13 cellular contexts compared by ENCODE assay signal in genomic region chr2:70616168-70616694, GRCh38.
DNase-seq lines count a peak whose midpoint lies in the region; ATAC-seq, FAIRE-seq and TF ChIP-seq lines count a peak whose summit lies in the region.
"Had no signal": no experiment of that assay in that cellular context is flagged by ENCODE, and none has a peak within 500 bp of the region (broad histone marks: within the 10 kb centered on the region; RNA-seq: fewer than 3 reads in every experiment).

No MANE protein-coding gene starts in this region.

- no peaks in the 10 kb centered on the region for H3K79me2 ChIP-seq in HepG2 (ENCODE audit: insufficient read depth, low read length)

- H3K36me3 ChIP-seq in HepG2 (replicated peaks in 1 of 2; ENCODE audit: control insufficient read depth in 1 of 2, insufficient read depth in 2 of 2, low read length in 2 of 2) = no peaks in the 10 kb centered on the region
- H3K36me3 ChIP-seq in tibial artery = no peaks in the 10 kb centered on the region
- H3K36me3 ChIP-seq in suprapubic skin = no peaks in the 10 kb centered on the region

- BruUV-seq in HepG2 (replicated peaks; lab: Mats Ljungman, UMichigan) = no TSS peak

- H3K4me1 ChIP-seq in HepG2 (ENCODE audit: insufficient read depth, low read length) (no peaks in the 10 kb centered on the region), tibial artery (no peaks in the 10 kb centered on the region), suprapubic skin (peaks cover 5% of the 10 kb centered on the region)

- POLR2A ChIA-PET in HepG2 (lab: Yijun Ruan, JAX) = no interaction called here

- no peak for TF ChIP-seq CTCF in HepG2 (CRISPR knock-in tag; IDR thresholded peaks at IDR 0.05)
- TF ChIP-seq CTCF in tibial artery (IDR thresholded peaks at IDR 0.05) = no peak
- no peak for TF ChIP-seq CTCF in suprapubic skin (IDR thresholded peaks at IDR 0.05)

- TF ChIP-seq RAD21 in HepG2 (CRISPR knock-in tag; IDR thresholded peaks at IDR 0.05) = no peak

- intact Hi-C loops in HepG2 (cut with micrococcal nuclease; ENCODE audit: unreplicated experiment) (no loop called here), tibial artery (cut with DNase I; ENCODE audit: low total_unique reads) (loop anchor here (5.0 to 10.0 kb wide), 2 partner anchors 271 to 314 kb away; partner anchors contain the start of gene FAM136A)

- in situ Hi-C loops in HepG2 (cut with HindIII; ENCODE audit: extremely low pct_ligation_motif_present, low pct_unique_long_range_greater_than_20kb) = loop anchor here (5.0 kb wide), 1 partner anchor 274 kb away; no protein-coding TSS in a partner anchor

- WGBS in HepG2 (ENCODE audit: low lambda C conversion rate) = 0% methylated on average over 2 of the region's 6 CpGs
- 50% methylated on average over 3 of the region's 6 CpGs for WGBS in suprapubic skin

- peaks cover 0 to 37% of the 10 kb centered on the region in 2 experiments; a peak in 3 of 5 replicates for H3K27me3 ChIP-seq in HepG2 (ENCODE audit: control insufficient read depth in 1 of 2, insufficient read depth in 2 of 2, low read length in 2 of 2)
- H3K27me3 ChIP-seq in tibial artery = peaks cover 0 to 17% of the 10 kb centered on the region in 2 donors
- H3K27me3 ChIP-seq in suprapubic skin = peaks cover 3% of the 10 kb centered on the region

- no peak for TF ChIP-seq EP300 in HepG2 (IDR thresholded peaks at IDR 0.05; ENCODE audit: low read depth in 2 of 2, low read length in 2 of 2)
- no peak for TF ChIP-seq EP300 in HepG2 (CRISPR knock-in tag; IDR thresholded peaks at IDR 0.05; ENCODE audit: borderline replicate concordance)
- TF ChIP-seq EP300 in suprapubic skin (IDR thresholded peaks at IDR 0.05) = no peak

- no peaks in the 10 kb centered on the region for H3K9me3 ChIP-seq in HepG2 (ENCODE audit: low read length)
- H3K9me3 ChIP-seq in tibial artery = no peaks in the 10 kb centered on the region
- H3K9me3 ChIP-seq in suprapubic skin = no peaks in the 10 kb centered on the region

- FAIRE-seq in HepG2 (lab: Jason Lieb, UNC) = no peak

- ATAC-seq in HepG2 = no peak; the same call in 2 of the 3 replicates
- ATAC-seq: natural killer cell treated with Interleukin-12 subunit alpha and Interleukin-12 subunit beta and Interleukin-15 and Interleukin-18, amount 100 ng/mL, for 72 hours; Right ventricle myocardium inferior had no signal

- TF ChIP-seq POLR2A in HepG2 (IDR thresholded peaks at IDR 0.05; ENCODE audit: insufficient read depth in 1 of 2, low read depth in 2 of 2, low read length in 2 of 2) = no peak
- TF ChIP-seq POLR2A in suprapubic skin (IDR thresholded peaks at IDR 0.05) = no peak

- CTCF ChIA-PET in HepG2 (lab: Yijun Ruan, JAX; ENCODE audit: low intra/inter-chr PET ratio, low total read pairs) = interaction anchor here (1.4 to 5.3 kb wide), 3 partner anchors 62 to 274 kb away, joined by 4 to 66 read pairs (median 29); partner anchors contain the start of gene TGFA

- no peak overlapping the region for H3K9ac ChIP-seq in HepG2 (ENCODE audit: insufficient read depth, low read depth, low read length)

- DNase-seq in DMS53 treated with DMSO at 0.1 percent for 48 hours (lab: John Stamatoyannopoulos, UW; ENCODE audit: unreplicated experiment) (peak; percentile 96), NCI-H2107 treated with DMSO at 0.1 percent for 48 hours (lab: John Stamatoyannopoulos, UW; ENCODE audit: unreplicated experiment) (peak; percentile 96), SW480 (ENCODE audit: low spot score) (peak; percentile 89), HepG2 (ENCODE audit: low spot score) (no peak), tibial artery (no peak), HUDEP-2 (lab: John Stamatoyannopoulos, UW; ENCODE audit: unreplicated experiment in 76 of 76) (no peak), suprapubic skin (ENCODE audit: low spot score in 2 of 2) (no peak), GM19240 (ENCODE audit: insufficient read length, low spot score) (no peak)
- DNase-seq: activated CD8-positive, alpha-beta memory T cell treated with anti-CD3 and anti-CD28 coated beads, Interleukin-2, amount 50 U/mL, for 4 hours; activated naive CD4-positive, alpha-beta T cell; NCI-H524 had no signal

- H3K4me2 ChIP-seq in HepG2 (ENCODE audit: low read depth, low read length) = no peak overlapping the region

- no peaks in the 10 kb centered on the region for H4K20me1 ChIP-seq in HepG2 (ENCODE audit: insufficient read depth, low read length)

- no peak overlapping the region for H3K27ac ChIP-seq in HepG2 (ENCODE audit: extremely low read length, insufficient read depth, low read length)
- H3K27ac ChIP-seq in tibial artery = no peak overlapping the region
- no peak overlapping the region for H3K27ac ChIP-seq in suprapubic skin

- no peak overlapping the region for H2AFZ ChIP-seq in HepG2 (ENCODE audit: low read length)

- H3K4me3 ChIP-seq in HepG2 (replicated peaks in 1 of 3; ENCODE audit: insufficient read depth in 1 of 3, low read depth in 2 of 3, low read length in 3 of 3) = no peak overlapping the region
- H3K4me3 ChIP-seq in tibial artery = no peak overlapping the region
- H3K4me3 ChIP-seq in suprapubic skin = no peak overlapping the region

TF ChIP-seq in HepG2, 621 proteins besides CTCF, POLR2A, EP300 and RAD21:
- TF ChIP-seq CEBPB (IDR thresholded peaks at IDR 0.05; ENCODE audit: borderline replicate concordance, low read depth, low read length) (0 out of 2 replicates have a peak, but pooled peaks have one; percentile 12), MAFF (IDR thresholded peaks at IDR 0.05; ENCODE audit: low read depth, low read length) (no peak)

Comparison
In these comparisons a context has a peak if more than half of its experiments do, and no peak if none do; other contexts are left out.
1. DNase-seq: peak in DMS53 treated with DMSO at 0.1 percent for 48 hours (single experiment), NCI-H2107 treated with DMSO at 0.1 percent for 48 hours (single experiment) and SW480 (single experiment); none in HepG2 (single experiment), tibial artery (0 of 2), HUDEP-2 (0 of 76), suprapubic skin (0 of 2) and GM19240 (single experiment).